8 cellular contexts compared by ENCODE assay signal in the genomic region with DNA sequence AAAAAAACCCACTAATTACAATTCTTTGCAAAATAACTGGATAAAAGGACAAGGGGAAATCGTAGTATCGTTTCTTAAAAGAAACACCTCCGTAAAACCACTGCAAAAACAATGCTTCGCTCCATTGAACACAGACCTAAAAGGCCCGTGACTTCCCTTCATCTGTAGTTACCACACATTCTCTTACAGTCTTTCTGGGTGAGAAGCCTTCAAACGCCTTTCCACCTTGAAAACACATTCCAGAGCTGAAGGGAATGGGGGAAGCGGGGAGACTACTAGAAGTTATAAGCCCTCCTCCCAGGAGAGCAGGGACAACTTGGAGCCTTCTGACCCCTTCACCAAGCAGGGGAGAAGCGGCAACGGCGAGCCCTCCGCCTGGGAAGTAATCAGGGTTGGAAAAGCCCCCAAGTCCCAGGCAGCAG. TPM values are rescaled to one million over a fixed set of nuclear protein-coding genes. Genes with fewer than 3 reads are reported as not detected.
A peak's percentile ranks its signal among the peaks of the same experiment; 100 is the strongest.
DNase-seq lines count a peak whose midpoint lies in the region; ATAC-seq and TF ChIP-seq lines count a peak whose summit lies in the region.

No MANE protein-coding gene starts in this region.

- peak overlapping the region; percentile 94 for H3K4me3 ChIP-seq in fibroblast of the aortic adventitia (ENCODE audit: low read depth, low read length)

- H3K4me1 Mint-ChIP-seq in nephron progenitor cell = peaks cover 17% of the 10 kb centered on the region

- H3K27ac ChIP-seq in VCaP = peak overlapping the region; percentile 93

- TF ChIP-seq CTCF in VCaP (conservative IDR thresholded peaks at IDR 0.05) = no peak
- no peak for TF ChIP-seq CTCF in fibroblast of the aortic adventitia (IDR thresholded peaks at IDR 0.05; ENCODE audit: insufficient read depth, low read length)
- no peak for TF ChIP-seq CTCF in nephron progenitor cell (IDR thresholded peaks at IDR 0.05)

- peaks cover 17% of the 10 kb centered on the region for H3K36me3 Mint-ChIP-seq in nephron progenitor cell (ENCODE audit: low read depth)

- peaks cover 11% of the 10 kb centered on the region for H3K9me3 Mint-ChIP-seq in nephron progenitor cell

- peak overlapping the region; percentile 99 for H3K27ac Mint-ChIP-seq in nephron progenitor cell

- peak overlapping the region; percentile 99 for H3K4me3 Mint-ChIP-seq in nephron progenitor cell

- ATAC-seq in GM21390 (IDR thresholded peaks at IDR 0.05; ENCODE audit: unreplicated experiment) = peak; percentile 42
- peak; percentile 42 for ATAC-seq in HG03571 (IDR thresholded peaks at IDR 0.05; ENCODE audit: unreplicated experiment)

- peaks cover 3% of the 10 kb centered on the region for H3K27me3 Mint-ChIP-seq in nephron progenitor cell (ENCODE audit: low read depth, poor library complexity)

- DNase-seq in NCI-H1092 treated with DMSO at 0.1 percent for 48 hours (lab: John Stamatoyannopoulos, UW) (peak; percentile 3), NCI-H1092 (lab: John Stamatoyannopoulos, UW) (no peak), fibroblast of the aortic adventitia (ENCODE audit: low read depth) (peak; percentile 46), nephron progenitor cell (no peak), COR-L47 (lab: John Stamatoyannopoulos, UW) (no peak)

RNA-seq across cellular contexts. Expression of a gene that starts 0.5 kb away (rescaled TPM):
- total RNA-seq in fibroblast of the aortic adventitia (ENCODE audit: low replicate concordance) = 45.7 and 48.9 TPM in 2 replicates

Comparison
In these comparisons a context has a peak if more than half of its experiments do, and no peak if none do; other contexts are left out.
1. DNase-seq: peak in NCI-H1092 treated with DMSO at 0.1 percent for 48 hours (single experiment) and fibroblast of the aortic adventitia (single experiment); none in NCI-H1092 (single experiment), nephron progenitor cell (single experiment) and COR-L47 (single experiment).